In genomic region chr17:42566215-42566872, GRCh38 we compare ENCODE assay signal across 8 cellular contexts. TPM values are rescaled to one million over a fixed set of nuclear protein-coding genes. Genes with fewer than 3 reads are reported as not detected.
DNase-seq lines count a peak whose midpoint lies in the region; ATAC-seq and TF ChIP-seq lines count a peak whose summit lies in the region.

No MANE protein-coding gene starts in this region.

- WGBS in H9 (ENCODE audit: extremely low coverage, insufficient read length, low lambda C conversion rate) = no CpG with 5 or more reads among the region's 28 CpGs
- WGBS in iPS DF 6.9 (ENCODE audit: insufficient coverage, insufficient read length) = no CpG with 5 or more reads among the region's 28 CpGs
- 48 to 78% (median 50%) methylated on average over 8 to 28 of the region's 28 CpGs for WGBS in spleen, 5 donors
- WGBS in lower leg skin, 2 donors = 32 to 36% methylated on average over 18 to 21 of the region's 28 CpGs

- H3K27me3 Mint-ChIP-seq in H9 (ENCODE audit: low read depth) = no peaks in the 10 kb centered on the region
- no peaks in the 10 kb centered on the region for H3K27me3 Mint-ChIP-seq in activated B cell treated with CpG ODN at 0.5 μM for 24 hours

- no peak overlapping the region for H3K56ac ChIP-seq in H9 (ENCODE audit: insufficient read length, low read depth, low read length)

- no peak overlapping the region for H2BK5ac ChIP-seq in H9 (ENCODE audit: insufficient read length, low read length)

- H3K4me1 Mint-ChIP-seq in H9 = peaks cover 17 to 25% of the 10 kb centered on the region in 2 experiments
- peaks cover 42% of the 10 kb centered on the region for H3K4me1 Mint-ChIP-seq in activated B cell treated with CpG ODN at 0.5 μM for 24 hours

- no peak overlapping the region for H2BK20ac ChIP-seq in H9 (ENCODE audit: low read depth, low read length, poor library complexity, severe bottlenecking)

- H2AK5ac ChIP-seq in H9 (ENCODE audit: insufficient read length, low read length) = no peak overlapping the region

- H3K4me3 Mint-ChIP-seq in H9 = peak overlapping the region; percentile 96 to 97
- H3K4me3 Mint-ChIP-seq in activated B cell treated with CpG ODN at 0.5 μM for 24 hours = peak overlapping the region; percentile 98

- peak overlapping the region; percentile 20; the same call in 1 of the 2 replicates for H3K4me3 ChIP-seq in iPS DF 6.9 (ENCODE audit: low read length)
- peak overlapping the region; percentile 69 to 98 (median 89) for H3K4me3 ChIP-seq in spleen
- no peak overlapping the region for H3K4me3 ChIP-seq in lower leg skin (ENCODE audit: low read depth, poor library complexity, severe bottlenecking)

- H3K18ac ChIP-seq in H9 (ENCODE audit: insufficient read length, low read depth, low read length) = no peak overlapping the region

- H3K4me1 ChIP-seq in H9 (ENCODE audit: insufficient read depth, low read length) (peaks cover 2% of the 10 kb centered on the region; the same call in 1 of the 2 replicates), iPS DF 6.9 (ENCODE audit: control insufficient read depth, insufficient read depth, low read length) (peaks cover 3% of the 10 kb centered on the region; the same call in 1 of the 2 replicates), spleen (peaks cover 36 to 86% (median 66%) of the 10 kb centered on the region in 6 donors)

- H3K27me3 ChIP-seq in H9 (ENCODE audit: insufficient read depth, low read length) (no peaks in the 10 kb centered on the region), iPS DF 6.9 (ENCODE audit: control insufficient read depth, insufficient read depth, low read length) (no peaks in the 10 kb centered on the region), spleen (replicated peaks in 1 of 7) (no peaks in the 10 kb centered on the region)

- no peak overlapping the region for H2BK120ac ChIP-seq in H9 (ENCODE audit: low read depth, low read length, poor library complexity, severe bottlenecking)

- no peak overlapping the region for H3K4ac ChIP-seq in H9 (ENCODE audit: low read depth, low read length)

- H3K36me3 ChIP-seq in iPS DF 6.9 (ENCODE audit: control insufficient read depth, insufficient read depth, low read length) (peaks cover 29% of the 10 kb centered on the region), spleen (peaks cover 0 to 68% (median 51%) of the 10 kb centered on the region in 6 donors)

- H4K5ac ChIP-seq in H9 (ENCODE audit: insufficient read length, low read depth, low read length) = no peak overlapping the region

- H2BK12ac ChIP-seq in H9 (ENCODE audit: insufficient read length, low read depth, low read length) = no peak overlapping the region

- CTCF ChIA-PET in activated B cell treated with CpG ODN at 0.5 μM for 24 hours (lab: Charles Lee) = no interaction called here

- no peak overlapping the region for H3K14ac ChIP-seq in H9 (ENCODE audit: insufficient read depth, low read length)

- DNase-seq in H9 = no peak
- DNase-seq in activated B cell treated with CpG ODN at 0.5 μM for 24 hours = no peak
- DNase-seq in iPS DF 6.9 (ENCODE audit: low read depth, low spot score) = no peak
- DNase-seq in spleen = no peak
- DNase-seq in C1 segment of cervical spinal cord (lab: John Stamatoyannopoulos, UW) = no peak
- no peak for DNase-seq in lower leg skin (ENCODE audit: low spot score in 2 of 2)

- H4K8ac ChIP-seq in H9 (replicated peaks; ENCODE audit: insufficient read length, low read depth, low read length) = no peak overlapping the region

- no peak overlapping the region for H3K23ac ChIP-seq in H9 (ENCODE audit: insufficient read length, low read depth, low read length)

- ATAC-seq in activated B cell treated with CpG ODN at 0.5 μM for 24 hours (ENCODE audit: low read depth) (no peak), GM21360 (IDR thresholded peaks at IDR 0.05; ENCODE audit: unreplicated experiment) (no peak), HG03135 (IDR thresholded peaks at IDR 0.05; ENCODE audit: unreplicated experiment) (no peak)

- H3K27ac ChIP-seq in H9 (ENCODE audit: insufficient read length, low read depth, low read length) (no peak overlapping the region), iPS DF 6.9 (ENCODE audit: low read length) (no peak overlapping the region), spleen (peak overlapping the region; percentile 90 to 98 (median 96))

- no peaks in the 10 kb centered on the region for H4K20me1 ChIP-seq in H9 (ENCODE audit: control insufficient read depth, insufficient read depth, insufficient read length)

- TF ChIP-seq CTCF in H9 (conservative IDR thresholded peaks at IDR 0.05) (no peak), activated B cell treated with CpG ODN at 0.5 μM for 24 hours (IDR thresholded peaks at IDR 0.05) (no peak), spleen (IDR thresholded peaks at IDR 0.05 in 8 of 11, conservative IDR thresholded peaks at IDR 0.05 in 3 of 11) (no peak), lower leg skin (IDR thresholded peaks at IDR 0.05) (no peak)

- H3K4me2 ChIP-seq in H9 (ENCODE audit: insufficient read depth, insufficient read length, low read length) = no peak overlapping the region

- intact Hi-C loops in activated B cell treated with CpG ODN at 0.5 μM for 24 hours (cut with micrococcal nuclease) = no loop called here
- intact Hi-C loops in spleen (cut with DNase I; ENCODE audit: low total_unique reads) = no loop called here
- intact Hi-C loops in lower leg skin (cut with DNase I; ENCODE audit: low total_unique reads) = no loop called here

- H3K9ac ChIP-seq in H9 (ENCODE audit: extremely low read depth, insufficient read length, low read length) = no peak overlapping the region

- no peak overlapping the region for H3T11ph ChIP-seq in H9 (ENCODE audit: low read length)

- TF ChIP-seq POLR2A in spleen (IDR thresholded peaks at IDR 0.05) = no peak
- TF ChIP-seq POLR2A in lower leg skin (IDR thresholded peaks at IDR 0.05) = no peak

- H3K9me3 Mint-ChIP-seq in H9 (no peaks in the 10 kb centered on the region), activated B cell treated with CpG ODN at 0.5 μM for 24 hours (no peaks in the 10 kb centered on the region)

- peaks cover 7% of the 10 kb centered on the region; the same call in 1 of the 2 replicates for H3K79me2 ChIP-seq in H9 (ENCODE audit: insufficient read depth, low read length)

- H3K79me1 ChIP-seq in H9 (ENCODE audit: insufficient read depth, low read depth, low read length, poor library complexity, severe bottlenecking) = peaks cover 4% of the 10 kb centered on the region

- H3K27ac Mint-ChIP-seq in H9 = peak overlapping the region; percentile 80 to 87 (median 86); a peak in 6 of 7 replicates
- peak overlapping the region; percentile 95 for H3K27ac Mint-ChIP-seq in activated B cell treated with CpG ODN at 0.5 μM for 24 hours

- no peak overlapping the region for H2AFZ ChIP-seq in H9 (ENCODE audit: low read length)

- peaks cover 16% of the 10 kb centered on the region for H3K23me2 ChIP-seq in H9 (ENCODE audit: insufficient read length, low read depth, low read length, poor library complexity, severe bottlenecking)

- H2BK15ac ChIP-seq in H9 (ENCODE audit: low read depth, low read length) = no peak overlapping the region

- POLR2A ChIA-PET in activated B cell treated with CpG ODN at 0.5 μM for 24 hours (lab: Charles Lee) = interaction anchor here (0.8 to 4.7 kb wide), 11 partner anchors 11 to 749 kb away, joined by 3 to 62 read pairs (median 7); partner anchors contain the start of genes BECN1, NAGLU, PSMC3IP and STAT3

- no peaks in the 10 kb centered on the region for H3K9me3 ChIP-seq in H9 (ENCODE audit: control insufficient read depth, low read depth, low read length)
- no peaks in the 10 kb centered on the region for H3K9me3 ChIP-seq in iPS DF 6.9 (ENCODE audit: control insufficient read depth, insufficient read depth, low read length)
- H3K9me3 ChIP-seq in spleen = no peaks in the 10 kb centered on the region

- H3K36me3 Mint-ChIP-seq in H9 (ENCODE audit: insufficient read depth in 1 of 3, low read depth in 3 of 3) (peaks cover 23 to 62% (median 52%) of the 10 kb centered on the region in 3 experiments), activated B cell treated with CpG ODN at 0.5 μM for 24 hours (ENCODE audit: low read depth) (peaks cover 67% of the 10 kb centered on the region)

- no peak overlapping the region for H4K91ac ChIP-seq in H9 (ENCODE audit: insufficient read length, low read depth, low read length)

RNA-seq across cellular contexts. Expression of gene MLX, which starts 0.6 kb away (rescaled TPM):
- total RNA-seq in H9 (2021) (42.1 and 45.3 TPM in 2 replicates), activated B cell treated with CpG ODN at 0.5 μM for 24 hours (53.4 and 59.7 TPM in 2 replicates), spleen (10 to 100 TPM; 43.0 to 64.4 (median 55.8) TPM), lower leg skin (10 to 100 TPM; 37.8 to 43.2 (median 39.3) TPM)
- polyA plus RNA-seq in spleen = 10 to 100 TPM; 33.0 to 39.1 (median 33.2) TPM

RNA-seq across cellular contexts. Expression of gene COASY, which starts 4.4 kb away (rescaled TPM):
- total RNA-seq in H9 (2021) (81.4 and 84.1 TPM in 2 replicates), activated B cell treated with CpG ODN at 0.5 μM for 24 hours (82.4 and 94.9 TPM in 2 replicates), spleen (10 to 100 TPM; 32.5 to 68.6 (median 66.5) TPM), lower leg skin (10 to 100 TPM; 32.4 to 49.5 (median 41.7) TPM)
- 100 to 1,000 TPM in 1 of 3 donors, 10 to 100 TPM in 2; 50.0 to 104 (median 80.6) TPM for polyA plus RNA-seq in spleen

RNA-seq across cellular contexts. Expression of gene PSMC3IP, which starts 11.2 kb away (rescaled TPM):
- total RNA-seq in H9 (2021) (36.0 and 37.4 TPM in 2 replicates), activated B cell treated with CpG ODN at 0.5 μM for 24 hours (9.0 and 10.8 TPM in 2 replicates), spleen (1 to 10 TPM; 1.9 to 5.6 (median 3.4) TPM), lower leg skin (1 to 10 TPM in 2 of 4 donors, under 1 TPM in 2; 0.67 to 3.6 (median 1.8) TPM)
- 1 to 10 TPM; 3.6 to 4.3 (median 4.0) TPM for polyA plus RNA-seq in spleen

RNA-seq across cellular contexts. Expression of gene HSD17B1, which starts 13.6 kb away (rescaled TPM):
- total RNA-seq in H9 (2021) (1.3 and 1.5 TPM in 2 replicates), activated B cell treated with CpG ODN at 0.5 μM for 24 hours (0.86 and 1.2 TPM in 2 replicates), spleen (1 to 10 TPM in 2 of 7 donors, under 1 TPM in 5; 0.54 to 1.6 (median 0.79) TPM), lower leg skin (1 to 10 TPM; 2.3 to 6.6 (median 4.6) TPM)
- 1 to 10 TPM; 2.9 to 5.5 (median 3.5) TPM for polyA plus RNA-seq in spleen

RNA-seq across cellular contexts. Expression of gene NAGLU, which starts 30.3 kb away (rescaled TPM):
- 20.4 and 23.5 TPM in 2 replicates for total RNA-seq in H9 (2021)
- 27.8 and 33.9 TPM in 2 replicates for total RNA-seq in activated B cell treated with CpG ODN at 0.5 μM for 24 hours
- 10 to 100 TPM; 32.5 to 61.0 (median 48.9) TPM for total RNA-seq in spleen
- 10 to 100 TPM; 27.3 to 55.2 (median 49.8) TPM for polyA plus RNA-seq in spleen
- 10 to 100 TPM; 32.9 to 50.5 (median 36.7) TPM for total RNA-seq in lower leg skin

Comparison
In these comparisons a context has a peak if more than half of its experiments do, and no peak if none do; other contexts are left out.
1. H3K27ac ChIP-seq: peak in spleen (8 of 8); none in H9 (single experiment) and iPS DF 6.9 (single experiment).